ENCODE assay signal across 16 cellular contexts in the genomic region with DNA sequence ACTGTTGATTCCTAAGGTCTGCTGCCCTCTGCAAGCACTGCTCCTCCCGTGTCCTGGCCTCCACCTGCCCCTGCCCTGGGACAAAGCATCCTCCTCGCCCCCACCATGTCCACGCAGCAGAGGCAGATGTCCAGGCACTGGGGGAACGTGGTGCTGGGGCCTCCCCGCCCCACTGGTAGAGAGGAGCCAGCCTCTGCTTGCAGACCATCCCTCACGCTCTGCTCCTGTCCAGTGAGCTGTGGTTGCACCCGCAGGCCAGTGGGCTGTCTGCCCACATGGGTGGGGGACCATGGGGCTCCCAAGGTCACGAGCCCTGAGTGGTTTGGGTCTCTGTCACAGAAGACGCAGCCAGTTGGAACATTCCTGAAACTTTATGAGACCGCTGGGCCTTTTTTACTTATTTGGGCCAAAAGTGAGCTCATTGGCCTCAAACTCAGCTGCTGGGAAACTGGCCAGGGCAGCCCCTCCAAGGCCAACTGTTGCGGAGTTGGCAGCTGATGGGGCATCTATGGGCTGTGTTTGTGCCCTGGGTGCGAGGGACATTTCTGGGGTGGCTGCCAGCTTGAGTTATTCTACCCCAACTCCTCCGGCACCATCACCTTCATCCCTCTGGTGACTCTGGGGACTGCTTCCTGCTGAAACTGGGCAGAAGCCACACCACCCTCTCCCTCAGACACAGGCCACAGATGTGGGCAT.
"Had no signal": no experiment of that assay in that cellular context is flagged by ENCODE, and none has a peak within 500 bp of the region (broad histone marks: within the 10 kb centered on the region; RNA-seq: fewer than 3 reads in every experiment).

No MANE protein-coding gene starts in this region.

- H3K4me1 ChIP-seq: lower lobe of right lung had no signal

- H3K27ac ChIP-seq: coronary artery, lower lobe of right lung, SK-N-MC, VCaP had no signal

- ATAC-seq: activated CD4-positive, alpha-beta T cell treated with anti-CD3 and anti-CD28 coated beads for 36 hours; T-cell had no signal

- H3K9me3 ChIP-seq: lower lobe of right lung had no signal

- H3K4me1 Mint-ChIP-seq: activated CD4-positive, alpha-beta memory T cell treated with anti-CD3 and anti-CD28 coated beads, Interleukin-2, amount 10 ng/mL, durations not matched to agents 7 days and 5 days; activated CD4-positive, alpha-beta T cell treated with anti-CD3 and anti-CD28 coated beads for 36 hours; nephron; T-cell had no signal

- H3K4me3 Mint-ChIP-seq: activated CD4-positive, alpha-beta memory T cell treated with anti-CD3 and anti-CD28 coated beads, Interleukin-2, amount 10 ng/mL, durations not matched to agents 7 days and 5 days; activated CD4-positive, alpha-beta T cell treated with anti-CD3 and anti-CD28 coated beads for 36 hours; activated naive CD8-positive, alpha-beta T cell; nephron; T-cell; type B pancreatic cell had no signal

- H3K27me3 Mint-ChIP-seq: activated CD4-positive, alpha-beta memory T cell treated with anti-CD3 and anti-CD28 coated beads, Interleukin-2, amount 10 ng/mL, durations not matched to agents 7 days and 5 days; activated CD4-positive, alpha-beta T cell treated with anti-CD3 and anti-CD28 coated beads for 36 hours; activated naive CD8-positive, alpha-beta T cell; T-cell; type B pancreatic cell had no signal

- H3K27ac Mint-ChIP-seq: activated CD4-positive, alpha-beta memory T cell treated with anti-CD3 and anti-CD28 coated beads, Interleukin-2, amount 10 ng/mL, durations not matched to agents 7 days and 5 days; activated CD4-positive, alpha-beta T cell treated with anti-CD3 and anti-CD28 coated beads for 36 hours; activated naive CD8-positive, alpha-beta T cell; nephron; T-cell; type B pancreatic cell had no signal

- H3K9me3 Mint-ChIP-seq: activated CD4-positive, alpha-beta memory T cell treated with anti-CD3 and anti-CD28 coated beads, Interleukin-2, amount 10 ng/mL, durations not matched to agents 7 days and 5 days; T-cell; type B pancreatic cell had no signal

- DNase-seq: activated CD4-positive, alpha-beta memory T cell treated with anti-CD3 and anti-CD28 coated beads, Interleukin-2, amount 10 ng/mL, durations not matched to agents 7 days and 5 days; activated CD4-positive, alpha-beta T cell treated with anti-CD3 and anti-CD28 coated beads for 36 hours; activated gamma-delta T cell; activated T-cell treated with anti-CD3 and anti-CD28 coated beads, Interleukin-2, amount 50 U/mL, for 48 hours; aorta; effector CD8-positive, alpha-beta T cell; lower lobe of right lung; small intestine; T-cell; T1000 had no signal

- H3K4me3 ChIP-seq: coronary artery, lower lobe of right lung, SK-N-MC had no signal
